10 cellular contexts compared by ENCODE assay signal in genomic region chr17:36211639-36212605, GRCh38. TPM values are rescaled to one million over a fixed set of nuclear protein-coding genes. Genes with fewer than 3 reads are reported as not detected.
"Had no signal": no experiment of that assay in that cellular context is flagged by ENCODE, and none has a peak within 500 bp of the region (broad histone marks: within the 10 kb centered on the region; RNA-seq: fewer than 3 reads in every experiment).

No MANE protein-coding gene starts in this region.

RNA-seq across cellular contexts. Expression of gene CCL4L2, which starts 1.1 kb away (rescaled TPM):
- total RNA-seq: activated CD4-positive, alpha-beta T cell treated with anti-CD3 and anti-CD28 coated beads, Interleukin-2, amount 10 ng/mL, durations not matched to agents 7 days and 5 days; ascending aorta; bronchial epithelial cell; endothelial cell of umbilical vein; left lobe of liver; posterior vena cava; smooth muscle cell had no signal
- polyA plus RNA-seq: endothelial cell of umbilical vein, SK-N-SH, smooth muscle cell had no signal

RNA-seq across cellular contexts. Expression of gene CCL3L1, which starts 15.4 kb away (rescaled TPM):
- total RNA-seq: activated CD4-positive, alpha-beta T cell treated with anti-CD3 and anti-CD28 coated beads, Interleukin-2, amount 10 ng/mL, durations not matched to agents 7 days and 5 days; ascending aorta; bronchial epithelial cell; endothelial cell of umbilical vein; posterior vena cava; right atrium auricular region; ureter had no signal
- polyA plus RNA-seq: endothelial cell of umbilical vein, SK-N-SH had no signal

RNA-seq across cellular contexts. Expression of gene TBC1D3B, which starts 35.5 kb away (rescaled TPM):
- total RNA-seq: ascending aorta, right atrium auricular region, smooth muscle cell had no signal

RNA-seq across cellular contexts. Expression of gene TBC1D3I, which starts 52.4 kb away (rescaled TPM):
- total RNA-seq: ascending aorta, bronchial epithelial cell, posterior vena cava, right atrium auricular region, smooth muscle cell had no signal
- polyA plus RNA-seq: SK-N-SH had no signal
